Comparison of ENCODE assay signal across 16 cellular contexts in the genomic region with DNA sequence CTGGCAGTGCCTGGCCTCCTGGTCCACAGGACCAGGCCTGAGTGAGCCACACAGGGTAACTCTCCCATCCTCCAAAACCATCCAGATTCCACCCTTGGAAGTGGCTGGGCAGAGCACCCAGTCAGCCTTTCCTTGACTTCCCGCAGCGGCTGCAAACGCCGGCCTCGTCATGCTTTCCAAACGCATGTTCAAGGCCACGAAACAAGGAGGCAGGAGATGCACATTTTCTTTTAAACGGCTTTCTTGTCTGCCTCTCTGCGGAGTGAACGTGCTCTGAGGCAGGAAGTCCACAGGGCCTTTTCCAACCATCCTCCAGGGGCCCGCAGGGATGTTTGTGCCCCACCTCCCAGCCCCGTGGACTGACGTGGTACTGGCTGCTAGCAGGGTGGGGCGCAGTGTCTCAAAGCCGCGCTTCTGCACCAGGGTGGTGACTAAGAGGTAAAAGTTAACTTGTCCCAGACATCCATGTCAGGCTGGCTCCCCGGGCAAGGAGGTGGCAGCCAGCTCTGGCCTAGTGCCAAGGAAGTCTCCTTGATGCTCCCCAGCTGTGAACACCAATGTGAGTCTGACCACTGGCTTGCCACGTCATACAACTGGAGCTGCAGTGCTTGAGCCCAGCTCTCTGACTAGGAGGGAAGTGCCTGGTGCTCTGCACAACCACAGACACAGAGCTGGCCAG. TPM values are rescaled to one million over a fixed set of nuclear protein-coding genes. Genes with fewer than 3 reads are reported as not detected.
DNase-seq lines count a peak whose midpoint lies in the region; ATAC-seq, FAIRE-seq and TF ChIP-seq lines count a peak whose summit lies in the region.
"Had no signal": no experiment of that assay in that cellular context is flagged by ENCODE, and none has a peak within 500 bp of the region (broad histone marks: within the 10 kb centered on the region; RNA-seq: fewer than 3 reads in every experiment).

No MANE protein-coding gene starts in this region.

- no peak overlapping the region for H3K4me3 ChIP-seq in dorsolateral prefrontal cortex
- H3K4me3 ChIP-seq: pancreas had no signal

- peaks cover 2% of the 10 kb centered on the region for H3K27me3 ChIP-seq in foreskin keratinocyte
- H3K27me3 ChIP-seq in dorsolateral prefrontal cortex: no peaks in the 10 kb centered on the region
- H3K27me3 ChIP-seq: pancreas had no signal

- DNase-seq in AG08396 (ENCODE audit: low spot score) (peak; percentile 57), H54 (ENCODE audit: insufficient read length, low spot score) (peak; percentile 87), amniotic epithelial cell (ENCODE audit: low read depth) (peak; percentile 8), foreskin keratinocyte (peak in 1 of 2 donors; percentile 14), dorsolateral prefrontal cortex (no peak)
- no peak for DNase-seq in activated CD4-positive, alpha-beta T cell treated with anti-CD3 and anti-CD28 coated beads for 36 hours
- DNase-seq: activated CD4-positive, alpha-beta memory T cell treated with anti-CD3 and anti-CD28 coated beads for 36 hours; activated effector memory CD4-positive, alpha-beta T cell treated with anti-CD3 and anti-CD28 coated beads, Interleukin-2, amount 50 U/mL, for 16 hours; NCI-H2029; stimulated activated naive CD4-positive, alpha-beta T cell; T-helper 1 cell had no signal

- no peaks in the 10 kb centered on the region for H3K36me3 Mint-ChIP-seq in activated CD4-positive, alpha-beta T cell treated with anti-CD3 and anti-CD28 coated beads for 36 hours (ENCODE audit: low read depth)
- H3K36me3 Mint-ChIP-seq: activated CD4-positive, alpha-beta memory T cell treated with anti-CD3 and anti-CD28 coated beads for 36 hours; CD14-positive monocyte had no signal

- ATAC-seq in foreskin keratinocyte (peak; percentile 59), HG02852 (IDR thresholded peaks at IDR 0.05; ENCODE audit: unreplicated experiment) (no peak), GM19452 (IDR thresholded peaks at IDR 0.05; ENCODE audit: unreplicated experiment) (no peak)
- no peak for ATAC-seq in activated CD4-positive, alpha-beta T cell treated with anti-CD3 and anti-CD28 coated beads for 36 hours
- ATAC-seq: pancreas had no signal

- no peaks in the 10 kb centered on the region for H3K4me1 ChIP-seq in foreskin keratinocyte
- H3K4me1 ChIP-seq: pancreas had no signal

- H3K4me1 Mint-ChIP-seq in activated CD4-positive, alpha-beta T cell treated with anti-CD3 and anti-CD28 coated beads for 36 hours: no peaks in the 10 kb centered on the region
- H3K4me1 Mint-ChIP-seq: CD14-positive monocyte had no signal

- FAIRE-seq in H54 (lab: Jason Lieb, UNC): peak; percentile 91
- FAIRE-seq: pancreas had no signal

- CTCF ChIA-PET in activated CD4-positive, alpha-beta T cell treated with anti-CD3 and anti-CD28 coated beads for 36 hours (lab: Charles Lee): no interaction called here

- no peak overlapping the region for H3K4me3 Mint-ChIP-seq in activated CD4-positive, alpha-beta T cell treated with anti-CD3 and anti-CD28 coated beads for 36 hours
- H3K4me3 Mint-ChIP-seq: activated CD4-positive, alpha-beta memory T cell treated with anti-CD3 and anti-CD28 coated beads for 36 hours; CD14-positive monocyte had no signal

- intact Hi-C loops in dorsolateral prefrontal cortex (cut with DNase I): no loop called here
- intact Hi-C loops in activated CD4-positive, alpha-beta T cell treated with anti-CD3 and anti-CD28 coated beads for 36 hours (cut with DNase I, micrococcal nuclease): no loop called here

- no peak for TF ChIP-seq POLR2A in H54 (IDR thresholded peaks at IDR 0.05; ENCODE audit: low read depth, low read length)

- H3K27me3 Mint-ChIP-seq in activated CD4-positive, alpha-beta T cell treated with anti-CD3 and anti-CD28 coated beads for 36 hours: peaks cover 4% of the 10 kb centered on the region

- TF ChIP-seq CTCF in foreskin keratinocyte (conservative IDR thresholded peaks at IDR 0.05) (no peak), dorsolateral prefrontal cortex (IDR thresholded peaks at IDR 0.05 in 54 of 56, conservative IDR thresholded peaks at IDR 0.05 in 2 of 56; ENCODE audit: low read depth in 1 of 56, partially characterized antibody in 56 of 56) (no peak)

- H3K27ac ChIP-seq in foreskin keratinocyte (no peak overlapping the region), dorsolateral prefrontal cortex (no peak overlapping the region)
- H3K27ac ChIP-seq: pancreas had no signal

- no peak overlapping the region for H3K27ac Mint-ChIP-seq in activated CD4-positive, alpha-beta T cell treated with anti-CD3 and anti-CD28 coated beads for 36 hours
- H3K27ac Mint-ChIP-seq: activated CD4-positive, alpha-beta memory T cell treated with anti-CD3 and anti-CD28 coated beads for 36 hours; CD14-positive monocyte had no signal

- POLR2A ChIA-PET in activated CD4-positive, alpha-beta T cell treated with anti-CD3 and anti-CD28 coated beads for 36 hours (lab: Charles Lee): no interaction called here

- H3K9me3 Mint-ChIP-seq in activated CD4-positive, alpha-beta T cell treated with anti-CD3 and anti-CD28 coated beads for 36 hours (ENCODE audit: low read depth): no peaks in the 10 kb centered on the region
- H3K9me3 Mint-ChIP-seq: activated CD4-positive, alpha-beta memory T cell treated with anti-CD3 and anti-CD28 coated beads for 36 hours; CD14-positive monocyte had no signal

RNA-seq across cellular contexts. Expression of gene KCNA5, which starts 45.0 kb away (rescaled TPM):
- total RNA-seq in foreskin keratinocyte (not detected in 2 replicates), dorsolateral prefrontal cortex (10 to 100 TPM in 5 of 120 experiments, 1 to 10 TPM in 115; 1.5 to 10.9 (median 5.5) TPM)
- polyA plus RNA-seq in foreskin keratinocyte: not detected in 2 replicates
- total RNA-seq in activated CD4-positive, alpha-beta T cell treated with anti-CD3 and anti-CD28 coated beads for 36 hours: not detected
- total RNA-seq: activated CD4-positive, alpha-beta memory T cell treated with anti-CD3 and anti-CD28 coated beads for 36 hours; glomerular endothelial cell had no signal
- polyA plus RNA-seq: CD14-positive monocyte had no signal

Comparison
In these comparisons a context has a peak if more than half of its experiments do, and no peak if none do; other contexts are left out.
1. DNase-seq: peak in AG08396 (single experiment), H54 (single experiment) and amniotic epithelial cell (single experiment); none in dorsolateral prefrontal cortex (0 of 10) and activated CD4-positive, alpha-beta T cell treated with anti-CD3 and anti-CD28 coated beads for 36 hours (single experiment).